In genomic region chr22:33535937-33536875, GRCh38 we compare ENCODE assay signal across 17 cellular contexts.
DNase-seq lines count a peak whose midpoint lies in the region; ATAC-seq and TF ChIP-seq lines count a peak whose summit lies in the region.
"Had no signal": no experiment of that assay in that cellular context is flagged by ENCODE, and none has a peak within 500 bp of the region (broad histone marks: within the 10 kb centered on the region; RNA-seq: fewer than 3 reads in every experiment).

No MANE protein-coding gene starts in this region.

- H3K9me3 ChIP-seq in adrenal gland (replicated peaks in 1 of 3) = no peaks in the 10 kb centered on the region
- H3K9me3 ChIP-seq in right cardiac atrium (ENCODE audit: control insufficient read depth, low read length) = no peaks in the 10 kb centered on the region
- no peaks in the 10 kb centered on the region for H3K9me3 ChIP-seq in suprapubic skin
- no peaks in the 10 kb centered on the region for H3K9me3 ChIP-seq in breast epithelium

- ATAC-seq in right cardiac atrium = peak; percentile 33 to 47

- H3K4me3 ChIP-seq in adrenal gland (no peak overlapping the region), right cardiac atrium (ENCODE audit: low read length) (no peak overlapping the region), suprapubic skin (no peak overlapping the region), breast epithelium (no peak overlapping the region)
- H3K4me3 ChIP-seq: PC-9 had no signal

- TF ChIP-seq CTCF in adrenal gland (IDR thresholded peaks at IDR 0.05) (no peak), suprapubic skin (IDR thresholded peaks at IDR 0.05) (no peak), breast epithelium (IDR thresholded peaks at IDR 0.05) (no peak)

- TF ChIP-seq POLR2A in adrenal gland (IDR thresholded peaks at IDR 0.05) (no peak), suprapubic skin (IDR thresholded peaks at IDR 0.05) (no peak), breast epithelium (IDR thresholded peaks at IDR 0.05) (no peak)

- no peak for TF ChIP-seq EP300 in suprapubic skin (IDR thresholded peaks at IDR 0.05)

- intact Hi-C loops in adrenal gland (cut with DNase I) (no loop called here), right cardiac atrium (cut with DNase I) (no loop called here), breast epithelium (cut with DNase I; ENCODE audit: low total_unique reads) (no loop called here)

- H3K36me3 ChIP-seq in adrenal gland (replicated peaks in 1 of 2) = no peaks in the 10 kb centered on the region
- no peaks in the 10 kb centered on the region for H3K36me3 ChIP-seq in suprapubic skin
- no peaks in the 10 kb centered on the region for H3K36me3 ChIP-seq in breast epithelium

- peak; percentile 35 for DNase-seq in SK-N-DZ (ENCODE audit: low spot score)
- peak in 3 of 7 donors; percentile 84 to 91 (median 87) for DNase-seq in adrenal gland
- no peak for DNase-seq in right cardiac atrium
- DNase-seq in suprapubic skin (ENCODE audit: low spot score in 2 of 2) = no peak
- no peak for DNase-seq in NCI-H510A (lab: John Stamatoyannopoulos, UW)
- DNase-seq in breast epithelium (ENCODE audit: low spot score in 2 of 2) = no peak
- DNase-seq in NCI-H226 = no peak
- DNase-seq: COR-L47, DMS153, KBM-7, MV-4-11, NCI-H1417, NCI-H2029, NCI-H2171 treated with DMSO at 0.1 percent for 48 hours, NCI-H510A treated with DMSO at 0.1 percent for 48 hours, NCI-H82, PC-9 had no signal

- H3K4me1 ChIP-seq in adrenal gland (replicated peaks in 1 of 2) (peaks cover 11 to 36% of the 10 kb centered on the region in 2 donors), right cardiac atrium (ENCODE audit: control insufficient read depth, insufficient read depth, low read length) (peaks cover 10% of the 10 kb centered on the region), suprapubic skin (peaks cover 17% of the 10 kb centered on the region), breast epithelium (no peaks in the 10 kb centered on the region)

- H3K27ac ChIP-seq in adrenal gland = peak overlapping the region in 4 of 5 donors; percentile 5 to 89 (median 82)
- H3K27ac ChIP-seq in right cardiac atrium (ENCODE audit: low read length) = peak overlapping the region; percentile 13
- H3K27ac ChIP-seq in suprapubic skin = peak overlapping the region; percentile 46
- H3K27ac ChIP-seq in breast epithelium = peak overlapping the region in 1 of 2 donors; percentile 27
- H3K27ac ChIP-seq: PC-9 had no signal

- WGBS in adrenal gland, 4 donors = 61 to 76% (median 73%) methylated on average over 15 of the region's 15 CpGs
- 70% methylated on average over 15 of the region's 15 CpGs for WGBS in right cardiac atrium
- WGBS in suprapubic skin = 85% methylated on average over 15 of the region's 15 CpGs

- H3K27me3 ChIP-seq in adrenal gland (no peaks in the 10 kb centered on the region), right cardiac atrium (ENCODE audit: control insufficient read depth, insufficient read depth) (no peaks in the 10 kb centered on the region), suprapubic skin (no peaks in the 10 kb centered on the region), breast epithelium (no peaks in the 10 kb centered on the region)
